20 cellular contexts compared by ENCODE assay signal in the genomic region with DNA sequence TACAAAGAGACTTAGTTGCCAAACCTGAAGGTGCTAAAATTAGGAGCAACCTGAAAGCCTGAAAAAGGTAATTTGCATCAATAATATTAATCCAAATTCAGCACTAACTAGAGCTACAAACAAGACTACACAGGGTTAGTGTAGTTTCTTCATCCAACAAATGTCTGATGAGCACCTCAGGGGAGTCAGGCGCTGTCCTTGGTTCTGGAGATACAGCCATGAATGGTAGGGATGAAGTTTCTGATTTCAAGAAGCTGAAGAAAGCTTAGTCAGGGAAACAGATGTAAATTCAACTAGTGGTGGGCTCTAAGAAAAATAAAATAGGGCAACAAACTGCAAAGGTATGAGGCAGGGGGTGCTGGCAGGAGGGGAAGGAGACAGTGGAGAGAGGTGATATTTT.
DNase-seq lines count a peak whose midpoint lies in the region; ATAC-seq, FAIRE-seq and TF ChIP-seq lines count a peak whose summit lies in the region.
"Had no signal": no experiment of that assay in that cellular context is flagged by ENCODE, and none has a peak within 500 bp of the region (broad histone marks: within the 10 kb centered on the region; RNA-seq: fewer than 3 reads in every experiment).

No MANE protein-coding gene starts in this region.

- no peak overlapping the region for H2AK5ac ChIP-seq in H9 (ENCODE audit: insufficient read length, low read length)

- POLR2A ChIA-PET in K562 (lab: Yijun Ruan, JAX) (no interaction called here), OCI-LY7 (lab: Charles Lee) (no interaction called here)

- H3K9me1 ChIP-seq in K562 (ENCODE audit: control insufficient read depth, insufficient read depth, low read length) = no peaks in the 10 kb centered on the region

- no peaks in the 10 kb centered on the region for H3K79me1 ChIP-seq in H9 (ENCODE audit: insufficient read depth, low read depth, low read length, poor library complexity, severe bottlenecking)

- H4K20me1 ChIP-seq in K562 (replicated peaks; ENCODE audit: control insufficient read depth, insufficient read depth, low read length) (no peaks in the 10 kb centered on the region; the same call in 1 of the 2 replicates), OCI-LY7 (ENCODE audit: insufficient read depth, low read length) (no peaks in the 10 kb centered on the region), H9 (ENCODE audit: control insufficient read depth, insufficient read depth, insufficient read length) (no peaks in the 10 kb centered on the region)

- no peak overlapping the region for H3K56ac ChIP-seq in H9 (ENCODE audit: insufficient read length, low read depth, low read length)

- H3T11ph ChIP-seq in H9 (ENCODE audit: low read length) = no peak overlapping the region

- FAIRE-seq in K562 (lab: Jason Lieb, UNC) = no peak

- TF ChIP-seq POLR2A in NB4 (IDR thresholded peaks at IDR 0.05; ENCODE audit: extremely low read depth, insufficient read length) = no peak
- TF ChIP-seq POLR2A in K562 (conservative IDR thresholded peaks at IDR 0.05) = no peak

- no peak overlapping the region for H3K4me3 ChIP-seq in NB4 (ENCODE audit: low read depth, low read length)
- H3K4me3 ChIP-seq in K562 = no peak overlapping the region
- H3K4me3 ChIP-seq in OCI-LY7 (ENCODE audit: low read depth, low read length, poor library complexity, severe bottlenecking) = no peak overlapping the region
- H3K4me3 ChIP-seq: HAP-1 had no signal

- CTCF ChIA-PET in K562 (lab: Yijun Ruan, JAX; ENCODE audit: low intra/inter-chr PET ratio) (no interaction called here), OCI-LY7 (lab: Charles Lee; ENCODE audit: unreplicated experiment) (no interaction called here)

- no peak overlapping the region for H2BK20ac ChIP-seq in H9 (ENCODE audit: low read depth, low read length, poor library complexity, severe bottlenecking)

- no peaks in the 10 kb centered on the region for H3K9me3 ChIP-seq in K562 (replicated peaks; ENCODE audit: control insufficient read depth, insufficient read depth, low read depth, low read length)
- H3K9me3 ChIP-seq in OCI-LY7 (ENCODE audit: low read length) = no peaks in the 10 kb centered on the region
- no peaks in the 10 kb centered on the region for H3K9me3 ChIP-seq in H9 (ENCODE audit: control insufficient read depth, low read depth, low read length)
- H3K9me3 ChIP-seq: HAP-1 had no signal

- H2BK120ac ChIP-seq in H9 (ENCODE audit: low read depth, low read length, poor library complexity, severe bottlenecking) = no peak overlapping the region

- H3K27ac ChIP-seq in K562 (ENCODE audit: extremely low read depth, low read depth, low read length) (no peak overlapping the region), OCI-LY7 (ENCODE audit: low read depth, low read length, poor library complexity, severe bottlenecking) (no peak overlapping the region), H9 (ENCODE audit: insufficient read length, low read depth, low read length) (no peak overlapping the region)

- H3K4me2 ChIP-seq in K562 (ENCODE audit: insufficient read depth, low read length) = no peak overlapping the region
- H3K4me2 ChIP-seq in OCI-LY7 (ENCODE audit: low read length) = no peak overlapping the region
- H3K4me2 ChIP-seq in H9 (ENCODE audit: insufficient read depth, insufficient read length, low read length) = no peak overlapping the region

- no peak overlapping the region for H3K23ac ChIP-seq in H9 (ENCODE audit: insufficient read length, low read depth, low read length)

- TF ChIP-seq EP300 in K562 (IDR thresholded peaks at IDR 0.05; ENCODE audit: low read length) = no peak

- no peak overlapping the region for H4K91ac ChIP-seq in H9 (ENCODE audit: insufficient read length, low read depth, low read length)

- H3K4me3 Mint-ChIP-seq in nephron progenitor cell (no peak overlapping the region), H9 (no peak overlapping the region)

- H3K36me3 Mint-ChIP-seq in nephron progenitor cell (ENCODE audit: low read depth) (no peaks in the 10 kb centered on the region), H9 (ENCODE audit: insufficient read depth in 1 of 3, low read depth in 3 of 3) (no peaks in the 10 kb centered on the region; a peak in 1 of 7 replicates)

- H3K4me1 ChIP-seq in K562 (replicated peaks in 1 of 2; ENCODE audit: control insufficient read depth in 2 of 2, insufficient read depth in 2 of 2, low read length in 2 of 2) = no peaks in the 10 kb centered on the region
- no peaks in the 10 kb centered on the region for H3K4me1 ChIP-seq in OCI-LY7 (ENCODE audit: insufficient read depth, low read length, poor library complexity, severe bottlenecking)
- no peaks in the 10 kb centered on the region for H3K4me1 ChIP-seq in H9 (ENCODE audit: insufficient read depth, low read length)
- H3K4me1 ChIP-seq: HAP-1 had no signal

- H2BK5ac ChIP-seq in H9 (ENCODE audit: insufficient read length, low read length) = no peak overlapping the region

- no peak for TF ChIP-seq RAD21 in K562 (CRISPR knock-in tag; conservative IDR thresholded peaks at IDR 0.05 in 1 of 2, IDR thresholded peaks at IDR 0.05 in 1 of 2)

- H3K36me3 ChIP-seq in K562 (ENCODE audit: control insufficient read depth, insufficient read depth, low read length) (no peaks in the 10 kb centered on the region), OCI-LY7 (ENCODE audit: insufficient read depth, low read length) (no peaks in the 10 kb centered on the region)
- H3K36me3 ChIP-seq: HAP-1 had no signal

- BruUV-seq in K562 (replicated peaks; lab: Mats Ljungman, UMichigan) = no TSS peak
- BruUV-seq in OCI-LY7 (replicated peaks; lab: Mats Ljungman, UMichigan) = no TSS peak

- no peak overlapping the region for H4K5ac ChIP-seq in H9 (ENCODE audit: insufficient read length, low read depth, low read length)

- H3K27me3 ChIP-seq in K562 (ENCODE audit: control insufficient read depth in 2 of 2, insufficient read depth in 2 of 2, low read length in 2 of 2) (peaks cover 0 to 11% of the 10 kb centered on the region in 2 experiments; a peak in 1 of 5 replicates), H9 (ENCODE audit: insufficient read depth, low read length) (no peaks in the 10 kb centered on the region)

- no peak for ATAC-seq in K562
- no peak for ATAC-seq in GM18873 (IDR thresholded peaks at IDR 0.05; ENCODE audit: low FRiP score, unreplicated experiment)

- H3K9ac ChIP-seq in K562 (ENCODE audit: insufficient read depth in 1 of 2, low read depth in 2 of 2, low read length in 2 of 2) (no peak overlapping the region), H9 (ENCODE audit: extremely low read depth, insufficient read length, low read length) (no peak overlapping the region)

- H3K27me3 Mint-ChIP-seq in nephron progenitor cell (ENCODE audit: low read depth, poor library complexity) (peaks cover 19% of the 10 kb centered on the region), H9 (ENCODE audit: low read depth) (peaks cover 6% of the 10 kb centered on the region)

- no peak overlapping the region for H2BK12ac ChIP-seq in H9 (ENCODE audit: insufficient read length, low read depth, low read length)

- intact Hi-C loops in K562 (cut with micrococcal nuclease) (no loop called here), OCI-LY7 (cut with micrococcal nuclease; ENCODE audit: unreplicated experiment) (no loop called here)

- H2AFZ ChIP-seq in K562 (ENCODE audit: low read depth, low read length) (no peak overlapping the region), OCI-LY7 (ENCODE audit: low read length) (no peak overlapping the region), H9 (ENCODE audit: low read length) (no peak overlapping the region)

- no peaks in the 10 kb centered on the region for H3K23me2 ChIP-seq in H9 (ENCODE audit: insufficient read length, low read depth, low read length, poor library complexity, severe bottlenecking)

- peak; percentile 18 for DNase-seq in ELF-1 (ENCODE audit: low read depth, low spot score)
- DNase-seq in NB4 (ENCODE audit: low read depth) = peak; percentile 11
- no peak for DNase-seq in K562 (ENCODE audit: extremely low read depth in 1 of 4, low spot score in 3 of 4)
- DNase-seq in nephron progenitor cell = peak; percentile 60
- no peak for DNase-seq in OCI-LY7 (ENCODE audit: low spot score)
- DNase-seq in H9 = no peak
- DNase-seq in pons (ENCODE audit: low spot score) = no peak
- DNase-seq: AML-193, Calu3, DMS79, GF-D8, KG1, NCI-H1105 treated with DMSO at 0.1 percent for 48 hours, NCI-H187, NCI-H2171, NCI-H446 treated with DMSO at 0.1 percent for 48 hours, NCI-H774, RPMI8226 had no signal

- H2BK15ac ChIP-seq in H9 (ENCODE audit: low read depth, low read length) = no peak overlapping the region

- TF ChIP-seq CTCF in NB4 (IDR thresholded peaks at IDR 0.05; ENCODE audit: low read depth, low read length) (no peak), K562 (IDR thresholded peaks at IDR 0.05 in 2 of 3, conservative IDR thresholded peaks at IDR 0.05 in 1 of 3; ENCODE audit: insufficient read depth in 2 of 3, low read depth in 1 of 3, low read length in 3 of 3) (no peak), nephron progenitor cell (IDR thresholded peaks at IDR 0.05) (no peak), OCI-LY7 (conservative IDR thresholded peaks at IDR 0.05; ENCODE audit: low read length) (no peak), H9 (conservative IDR thresholded peaks at IDR 0.05) (no peak)

- no peaks in the 10 kb centered on the region for H3K9me2 ChIP-seq in OCI-LY7 (ENCODE audit: insufficient read depth, low read length)

- no peak overlapping the region for H3K14ac ChIP-seq in H9 (ENCODE audit: insufficient read depth, low read length)

- H3K18ac ChIP-seq in H9 (ENCODE audit: insufficient read length, low read depth, low read length) = no peak overlapping the region

- H3K9me3 Mint-ChIP-seq in nephron progenitor cell = no peaks in the 10 kb centered on the region
- no peaks in the 10 kb centered on the region for H3K9me3 Mint-ChIP-seq in H9

- H3K4me1 Mint-ChIP-seq in nephron progenitor cell (no peaks in the 10 kb centered on the region), H9 (0 out of 4 replicates have a peak, but pooled peaks cover 0 to 2% of the 10 kb centered on the region in 2 experiments)

- no peaks in the 10 kb centered on the region for H3K79me2 ChIP-seq in K562 (ENCODE audit: control insufficient read depth, insufficient read depth, low read length)
- H3K79me2 ChIP-seq in OCI-LY7 (ENCODE audit: insufficient read depth, low read depth, low read length) = no peaks in the 10 kb centered on the region
- no peaks in the 10 kb centered on the region for H3K79me2 ChIP-seq in H9 (ENCODE audit: insufficient read depth, low read length)

- in situ Hi-C loops in K562 (cut with MboI) = no loop called here

- H4K8ac ChIP-seq in H9 (replicated peaks; ENCODE audit: insufficient read length, low read depth, low read length) = no peak overlapping the region

- no peak overlapping the region for H3K4ac ChIP-seq in H9 (ENCODE audit: low read depth, low read length)

- WGBS in K562 (ENCODE audit: insufficient coverage, low coverage, missing lambda C conversion rate) = 0% methylated on average over 1 of the region's 1 CpG
- WGBS in H9 (ENCODE audit: extremely low coverage, insufficient read length, low lambda C conversion rate) = no CpG with 5 or more reads among the region's 1 CpG

- H3K27ac Mint-ChIP-seq in nephron progenitor cell = no peak overlapping the region
- H3K27ac Mint-ChIP-seq in H9 = no peak overlapping the region

TF ChIP-seq in K562, 482 proteins besides CTCF, POLR2A, EP300 and RAD21 (continues in another document):
- TF ChIP-seq CHD1 (IDR thresholded peaks at IDR 0.05; ENCODE audit: low read length) (no peak), PTRF (tag; IDR thresholded peaks at IDR 0.05) (no peak), ZFP36 (IDR thresholded peaks at IDR 0.05; ENCODE audit: low read depth, low read length, partially characterized antibody) (no peak), ZNF175 (CRISPR knock-in tag; IDR thresholded peaks at IDR 0.05; ENCODE audit: low read depth) (no peak)

Comparison
In these comparisons a context has a peak if more than half of its experiments do, and no peak if none do; other contexts are left out.
1. DNase-seq: peak in ELF-1 (single experiment), NB4 (single experiment) and nephron progenitor cell (single experiment); none in K562 (0 of 4), OCI-LY7 (single experiment), H9 (single experiment) and pons (single experiment).